In genomic region chr1:181514298-181515290, GRCh38 we compare ENCODE assay signal across 9 cellular contexts. TPM values are rescaled to one million over a fixed set of nuclear protein-coding genes. Genes with fewer than 3 reads are reported as not detected.
A peak's percentile ranks its signal among the peaks of the same experiment; 100 is the strongest.
DNase-seq lines count a peak whose midpoint lies in the region; ATAC-seq and TF ChIP-seq lines count a peak whose summit lies in the region.
"Had no signal": no experiment of that assay in that cellular context is flagged by ENCODE, and none has a peak within 500 bp of the region (broad histone marks: within the 10 kb centered on the region; RNA-seq: fewer than 3 reads in every experiment).

No MANE protein-coding gene starts in this region.

- ATAC-seq in GM18909 (IDR thresholded peaks at IDR 0.05; ENCODE audit: poor library complexity, unreplicated experiment) (peak; percentile 86), HG02763 (IDR thresholded peaks at IDR 0.05; ENCODE audit: unreplicated experiment) (peak; percentile 65)

- H3K27me3 ChIP-seq in mesenchymal stem cell (ENCODE audit: control insufficient read depth in 1 of 2, insufficient read depth in 1 of 2, low read length in 2 of 2): peaks cover 0 to 58% of the 10 kb centered on the region in 2 experiments
- H3K27me3 ChIP-seq in thyroid gland: no peaks in the 10 kb centered on the region
- H3K27me3 ChIP-seq in breast epithelium: peaks cover 0 to 8% of the 10 kb centered on the region in 2 donors

- no peak overlapping the region for H2BK15ac ChIP-seq in mesenchymal stem cell (ENCODE audit: low read depth, poor library complexity, severe bottlenecking)

- TF ChIP-seq POLR2A in thyroid gland (IDR thresholded peaks at IDR 0.05): no peak
- no peak for TF ChIP-seq POLR2A in breast epithelium (IDR thresholded peaks at IDR 0.05)

- H2AFZ ChIP-seq in mesenchymal stem cell (ENCODE audit: low read depth, low read length): no peak overlapping the region

- H3K9ac ChIP-seq in mesenchymal stem cell (ENCODE audit: low read length): no peak overlapping the region

- H3K79me1 ChIP-seq in mesenchymal stem cell (replicated peaks; ENCODE audit: low read length, poor library complexity, severe bottlenecking): no peaks in the 10 kb centered on the region

- no peak for TF ChIP-seq CTCF in thyroid gland (IDR thresholded peaks at IDR 0.05)
- TF ChIP-seq CTCF in breast epithelium (IDR thresholded peaks at IDR 0.05): no peak

- peak overlapping the region; percentile 25 for H4K91ac ChIP-seq in mesenchymal stem cell (ENCODE audit: low read length)

- no peak overlapping the region for H4K8ac ChIP-seq in mesenchymal stem cell (ENCODE audit: low read length)

- H3K14ac ChIP-seq in mesenchymal stem cell (ENCODE audit: low read length in 2 of 2): no peak overlapping the region

- no peak overlapping the region for H2AK5ac ChIP-seq in mesenchymal stem cell (ENCODE audit: low read length, severe bottlenecking)

- DNase-seq in NCI-H146 treated with DMSO at 0.1 percent for 48 hours (lab: John Stamatoyannopoulos, UW; ENCODE audit: unreplicated experiment) (peak; percentile 98), mesenchymal stem cell (no peak), HT-29 (ENCODE audit: low spot score) (no peak), thyroid gland (no peak), breast epithelium (ENCODE audit: low spot score in 2 of 2) (no peak)
- DNase-seq: IMR-90 had no signal

- no peak overlapping the region for H2BK120ac ChIP-seq in mesenchymal stem cell (ENCODE audit: low read depth, low read length)

- intact Hi-C loops in thyroid gland (cut with DNase I): no loop called here
- intact Hi-C loops in breast epithelium (cut with DNase I; ENCODE audit: low total_unique reads): no loop called here

- H3K18ac ChIP-seq in mesenchymal stem cell (ENCODE audit: low read depth in 1 of 2, low read length in 2 of 2): no peak overlapping the region

- 70% methylated on average over 4 of the region's 4 CpGs for WGBS in mesenchymal stem cell
- WGBS in thyroid gland, 2 donors: 72 to 88% methylated on average over 4 of the region's 4 CpGs

- no peak overlapping the region for H3K4ac ChIP-seq in mesenchymal stem cell (ENCODE audit: low read depth in 1 of 2, low read length in 2 of 2)

- H2BK5ac ChIP-seq in mesenchymal stem cell (ENCODE audit: low read depth, low read length, poor library complexity, severe bottlenecking): no peak overlapping the region

- H3K4me1 ChIP-seq in mesenchymal stem cell (ENCODE audit: control insufficient read depth, insufficient read depth, low read depth, low read length) (no peaks in the 10 kb centered on the region), thyroid gland (no peaks in the 10 kb centered on the region), breast epithelium (no peaks in the 10 kb centered on the region)

- no peaks in the 10 kb centered on the region for H3K36me3 ChIP-seq in mesenchymal stem cell (ENCODE audit: control insufficient read depth in 1 of 2, insufficient read depth in 2 of 2, low read depth in 1 of 2, low read length in 2 of 2)
- H3K36me3 ChIP-seq in thyroid gland: no peaks in the 10 kb centered on the region
- H3K36me3 ChIP-seq in breast epithelium: no peaks in the 10 kb centered on the region

- H3K27ac ChIP-seq in mesenchymal stem cell (ENCODE audit: low read length, poor library complexity, severe bottlenecking): no peak overlapping the region
- no peak overlapping the region for H3K27ac ChIP-seq in thyroid gland
- no peak overlapping the region for H3K27ac ChIP-seq in breast epithelium

- H2BK12ac ChIP-seq in mesenchymal stem cell (ENCODE audit: low read length in 2 of 2): no peak overlapping the region

- H3K23ac ChIP-seq in mesenchymal stem cell (ENCODE audit: low read length in 2 of 2): no peak overlapping the region

- no peaks in the 10 kb centered on the region for H3K9me3 ChIP-seq in mesenchymal stem cell (ENCODE audit: control insufficient read depth, low read length)
- H3K9me3 ChIP-seq in thyroid gland: no peaks in the 10 kb centered on the region
- no peaks in the 10 kb centered on the region for H3K9me3 ChIP-seq in breast epithelium

- H3K4me3 ChIP-seq in mesenchymal stem cell (ENCODE audit: insufficient read depth in 1 of 2, low read depth in 1 of 2, low read length in 2 of 2): no peak overlapping the region
- H3K4me3 ChIP-seq in thyroid gland (replicated peaks in 1 of 3): no peak overlapping the region
- no peak overlapping the region for H3K4me3 ChIP-seq in breast epithelium

- H3K4me2 ChIP-seq in mesenchymal stem cell (ENCODE audit: low read length, poor library complexity, severe bottlenecking): no peak overlapping the region

RNA-seq across cellular contexts. Expression of gene CACNA1E, which starts 31.3 kb away (rescaled TPM):
- polyA plus RNA-seq in mesenchymal stem cell (2013, experiment 1 of 2): not detected
- not detected for polyA plus RNA-seq in mesenchymal stem cell (2013, experiment 2 of 2)
- not detected in 2 replicates for total RNA-seq in HT-29 (2014; rRNA removed; shearing (Covaris generic))
- total RNA-seq in thyroid gland: under 1 TPM; under 0.01 to 0.46 (median 0.15) TPM
- under 1 TPM in 1 of 3 donors, not detected in 2; under 0.01 TPM for total RNA-seq in breast epithelium
- total RNA-seq: glomerular endothelial cell, IMR-90 had no signal
- polyA plus RNA-seq: IMR-90 had no signal
